11 cellular contexts compared by ENCODE assay signal in genomic region chr2:113084249-113085000, GRCh38. TPM values are rescaled to one million over a fixed set of nuclear protein-coding genes. Genes with fewer than 3 reads are reported as not detected.
DNase-seq lines count a peak whose midpoint lies in the region; ATAC-seq and TF ChIP-seq lines count a peak whose summit lies in the region.
"Had no signal": no experiment of that assay in that cellular context is flagged by ENCODE, and none has a peak within 500 bp of the region (broad histone marks: within the 10 kb centered on the region; RNA-seq: fewer than 3 reads in every experiment).

No MANE protein-coding gene starts in this region.

- no peak overlapping the region for H3K27ac Mint-ChIP-seq in chondrocyte (ENCODE audit: unreplicated experiment)
- no peak overlapping the region for H3K27ac Mint-ChIP-seq in osteocyte (ENCODE audit: unreplicated experiment)
- H3K27ac Mint-ChIP-seq: CD8-positive, alpha-beta T cell had no signal

- H3K27me3 Mint-ChIP-seq in chondrocyte (ENCODE audit: low read depth) (peaks cover 42% of the 10 kb centered on the region), osteocyte (ENCODE audit: unreplicated experiment) (peaks cover 46% of the 10 kb centered on the region)

- H3K9me3 Mint-ChIP-seq in chondrocyte (ENCODE audit: low read depth) (no peaks in the 10 kb centered on the region), osteocyte (ENCODE audit: unreplicated experiment) (no peaks in the 10 kb centered on the region)

- H3K4me3 Mint-ChIP-seq in chondrocyte (ENCODE audit: unreplicated experiment), result no peak overlapping the region
- no peak overlapping the region for H3K4me3 Mint-ChIP-seq in osteocyte (ENCODE audit: unreplicated experiment)
- H3K4me3 Mint-ChIP-seq: CD8-positive, alpha-beta T cell had no signal

- H3K36me3 Mint-ChIP-seq in chondrocyte (ENCODE audit: low read depth) (no peaks in the 10 kb centered on the region), osteocyte (ENCODE audit: unreplicated experiment) (no peaks in the 10 kb centered on the region)
- H3K36me3 Mint-ChIP-seq: CD8-positive, alpha-beta T cell had no signal

- TF ChIP-seq CTCF in chondrocyte (IDR thresholded peaks at IDR 0.05), result peak; percentile 66
- peak; percentile 42 for TF ChIP-seq CTCF in osteocyte (IDR thresholded peaks at IDR 0.05)

- H3K4me1 Mint-ChIP-seq in chondrocyte (ENCODE audit: low read depth) (no peaks in the 10 kb centered on the region), osteocyte (ENCODE audit: unreplicated experiment) (no peaks in the 10 kb centered on the region)

- ATAC-seq in activated CD4-positive, CD25-positive, alpha-beta regulatory T cell treated with anti-CD3 and anti-CD28 coated beads, Interleukin-2, amount 50 U/mL, for 24 hours, result peak; percentile 58 to 61
- ATAC-seq in GM21717 (IDR thresholded peaks at IDR 0.05; ENCODE audit: unreplicated experiment) (no peak), GM18858 (IDR thresholded peaks at IDR 0.05; ENCODE audit: unreplicated experiment) (no peak)
- ATAC-seq: CD8-positive, alpha-beta T cell had no signal

- DNase-seq in activated CD4-positive, CD25-positive, alpha-beta regulatory T cell treated with anti-CD3 and anti-CD28 coated beads, Interleukin-2, amount 50 U/mL, for 72 hours, result no peak
- DNase-seq in M059J (ENCODE audit: low read depth) (peak; percentile 34), chondrocyte (ENCODE audit: low spot score) (no peak), osteocyte (ENCODE audit: extremely low spot score, unreplicated experiment) (no peak)
- DNase-seq in central memory CD4-positive, alpha-beta T cell, result no peak
- DNase-seq: CD8-positive, alpha-beta T cell had no signal

RNA-seq across cellular contexts. Expression of gene IL1F10, which starts 16.7 kb away (rescaled TPM):
- not detected in 2 replicates for total RNA-seq in M059J (2014; rRNA removed; shearing (Covaris generic))
- total RNA-seq in chondrocyte (not detected in 3 replicates), osteocyte (not detected in 2 replicates)
- total RNA-seq: CD8-positive, alpha-beta T cell; H1; myocyte had no signal

RNA-seq across cellular contexts. Expression of gene IL36RN, which starts 25.4 kb away (rescaled TPM):
- 0.02 TPM in 1 of 2 replicates, not detected in the other for total RNA-seq in M059J (2014; rRNA removed; shearing (Covaris generic))
- total RNA-seq in chondrocyte (not detected in 3 replicates), osteocyte (not detected in 2 replicates)
- total RNA-seq: CD8-positive, alpha-beta T cell; H1; myocyte had no signal

RNA-seq across cellular contexts. Expression of gene IL36B, which starts 31.8 kb away (rescaled TPM):
- total RNA-seq in M059J (2014; rRNA removed; shearing (Covaris generic)), result not detected in 2 replicates
- total RNA-seq in chondrocyte, result not detected in 3 replicates
- not detected in 2 replicates for total RNA-seq in osteocyte
- total RNA-seq: CD8-positive, alpha-beta T cell; H1; myocyte had no signal

RNA-seq across cellular contexts. Expression of gene IL1RN, which starts 43.0 kb away (rescaled TPM):
- total RNA-seq in M059J (2014; rRNA removed; shearing (Covaris generic)), result 0.05 TPM in 1 of 2 replicates, not detected in the other
- total RNA-seq in chondrocyte (not detected in 3 replicates), osteocyte (not detected in 2 replicates)
- total RNA-seq: CD8-positive, alpha-beta T cell; H1; myocyte had no signal

Comparison
In these comparisons a context has a peak if more than half of its experiments do, and no peak if none do; other contexts are left out.
1. ATAC-seq: peak in activated CD4-positive, CD25-positive, alpha-beta regulatory T cell treated with anti-CD3 and anti-CD28 coated beads, Interleukin-2, amount 50 U/mL, for 24 hours (2 of 2); none in GM21717 (single experiment) and GM18858 (single experiment).